8 cellular contexts compared by ENCODE assay signal in the genomic region with DNA sequence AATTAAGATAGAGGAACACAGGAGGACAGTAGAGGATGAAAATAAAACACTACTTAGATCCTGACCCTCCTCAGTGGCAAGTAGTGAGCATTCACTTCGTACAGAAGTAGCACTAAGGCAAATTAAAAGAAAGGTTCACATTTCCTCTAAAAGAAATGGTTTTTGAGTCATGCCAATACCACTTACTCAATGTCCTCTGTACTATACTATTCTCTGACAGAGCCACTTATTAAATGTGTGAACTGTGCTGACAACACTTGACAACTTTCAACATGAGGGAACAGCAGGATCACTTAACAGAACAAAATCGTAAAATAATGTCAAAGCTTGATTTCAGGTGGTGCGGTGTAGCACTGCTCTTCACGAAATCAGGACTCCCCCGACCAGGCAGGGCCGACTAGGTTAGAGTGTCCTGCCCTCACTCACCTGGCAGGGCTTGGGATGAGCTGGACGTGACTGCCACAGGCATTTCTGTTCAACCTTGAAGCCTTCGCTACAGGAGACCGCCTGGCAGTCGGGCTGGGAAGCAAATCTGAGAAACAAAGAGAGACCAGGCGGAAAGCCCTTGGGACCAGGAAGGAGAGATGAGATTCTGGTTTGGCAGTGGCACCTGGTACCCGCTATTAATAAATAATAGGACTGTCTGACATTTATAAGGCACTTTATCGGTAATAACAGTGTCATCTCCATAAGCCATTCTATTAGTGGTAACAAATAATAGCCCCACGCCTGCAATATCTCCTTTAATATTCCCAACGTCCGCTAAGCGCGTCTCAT. TPM values are rescaled to one million over a fixed set of nuclear protein-coding genes. Genes with fewer than 3 reads are reported as not detected.
DNase-seq lines count a peak whose midpoint lies in the region; TF ChIP-seq lines count a peak whose summit lies in the region.

No MANE protein-coding gene starts in this region.

- no peaks in the 10 kb centered on the region for H3K9me3 ChIP-seq in PC-9 (ENCODE audit: insufficient read depth, low read depth)
- no peaks in the 10 kb centered on the region for H3K9me3 ChIP-seq in hepatocyte (ENCODE audit: low read depth)
- H3K9me3 ChIP-seq in Karpas-422 (ENCODE audit: low read length) = no peaks in the 10 kb centered on the region

- H2AFZ ChIP-seq in PC-9 (peak overlapping the region; percentile 84; the same call in 1 of the 2 replicates), hepatocyte (peak overlapping the region; percentile 93), Karpas-422 (ENCODE audit: low read length) (no peak overlapping the region)

- DNase-seq in NCI-H2081 (lab: John Stamatoyannopoulos, UW) (peak; percentile 8 to 37), NCI-H2081 treated with DMSO at 0.1 percent for 48 hours (lab: John Stamatoyannopoulos, UW) (no peak), PC-9 (no peak), hepatocyte (ENCODE audit: low spot score) (no peak), HPDE6-E6E7 (ENCODE audit: extremely low spot score) (no peak), Karpas-422 (no peak), occipital lobe (lab: John Stamatoyannopoulos, UW) (no peak)

- peak overlapping the region; percentile 93; the same call in 1 of the 2 replicates for H3K4me3 ChIP-seq in PC-9
- peak overlapping the region; percentile 91 for H3K4me3 ChIP-seq in hepatocyte
- peak overlapping the region in 6 of 7 experiments; percentile 41 to 64 (median 50) for H3K4me3 ChIP-seq in skin epidermis
- no peak overlapping the region for H3K4me3 ChIP-seq in Karpas-422 (ENCODE audit: low read length)

- H3K79me2 ChIP-seq in PC-9 (ENCODE audit: low read depth) (peaks cover 28% of the 10 kb centered on the region), hepatocyte (peaks cover 5% of the 10 kb centered on the region), Karpas-422 (ENCODE audit: low read length) (no peaks in the 10 kb centered on the region)

- no TSS peak for BruUV-seq in PC-9 (replicated peaks; lab: Mats Ljungman, UMichigan)

- intact Hi-C loops in PC-9 (cut with micrococcal nuclease; ENCODE audit: unreplicated experiment) = no loop called here

- H3K27ac ChIP-seq in PC-9 (no peak overlapping the region), hepatocyte (no peak overlapping the region), skin epidermis (no peak overlapping the region), Karpas-422 (ENCODE audit: low read length) (no peak overlapping the region)

- WGBS in hepatocyte (ENCODE audit: low lambda C conversion rate, missing lambda C conversion rate) = 50% methylated on average over 18 of the region's 18 CpGs

- H3K9me2 ChIP-seq in PC-9 (ENCODE audit: insufficient read depth) = no peaks in the 10 kb centered on the region
- H3K9me2 ChIP-seq in hepatocyte (replicated peaks; ENCODE audit: insufficient read depth) = no peaks in the 10 kb centered on the region
- no peaks in the 10 kb centered on the region for H3K9me2 ChIP-seq in Karpas-422 (replicated peaks; ENCODE audit: insufficient read depth, low read length)

- peaks cover 9% of the 10 kb centered on the region for H3K4me1 ChIP-seq in PC-9 (replicated peaks; ENCODE audit: insufficient read depth)
- peaks cover 7% of the 10 kb centered on the region for H3K4me1 ChIP-seq in hepatocyte (ENCODE audit: insufficient read depth)
- H3K4me1 ChIP-seq in Karpas-422 (ENCODE audit: low read length) = no peaks in the 10 kb centered on the region

- H3F3A ChIP-seq in PC-9 (ENCODE audit: insufficient read depth, low read depth) = peaks cover 4% of the 10 kb centered on the region; the same call in 1 of the 2 replicates

- POLR2A ChIA-PET in PC-9 (lab: Charles Lee; ENCODE audit: unreplicated experiment) = no interaction called here

- H4K20me1 ChIP-seq in PC-9 (ENCODE audit: insufficient read depth) = no peaks in the 10 kb centered on the region
- no peaks in the 10 kb centered on the region for H4K20me1 ChIP-seq in hepatocyte (ENCODE audit: insufficient read depth, poor library complexity, severe bottlenecking)
- no peaks in the 10 kb centered on the region for H4K20me1 ChIP-seq in Karpas-422 (ENCODE audit: insufficient read depth, low read depth, low read length)

- H3K9ac ChIP-seq in Karpas-422 (ENCODE audit: low read length) = no peak overlapping the region

- TF ChIP-seq CTCF in PC-9 (conservative IDR thresholded peaks at IDR 0.05) (no peak), hepatocyte (IDR thresholded peaks at IDR 0.05; ENCODE audit: poor library complexity) (no peak)

- H3K4me2 ChIP-seq in PC-9 = peak overlapping the region; percentile 98
- peak overlapping the region; percentile 99 for H3K4me2 ChIP-seq in hepatocyte
- H3K4me2 ChIP-seq in Karpas-422 (ENCODE audit: low read depth, low read length, poor library complexity, severe bottlenecking) = no peak overlapping the region

- H3K36me3 ChIP-seq in PC-9 (ENCODE audit: low read depth) (no peaks in the 10 kb centered on the region), hepatocyte (replicated peaks; ENCODE audit: insufficient read depth, low read depth) (no peaks in the 10 kb centered on the region), Karpas-422 (ENCODE audit: insufficient read depth, low read length) (no peaks in the 10 kb centered on the region)

- CTCF ChIA-PET in PC-9 (lab: Charles Lee) = interaction anchor here (1.3 kb wide), 1 partner anchor 135 kb away, joined by 3 read pairs; no protein-coding TSS in a partner anchor

- H3K27me3 ChIP-seq in PC-9 (ENCODE audit: insufficient read depth, low read depth) (no peaks in the 10 kb centered on the region), hepatocyte (peaks cover 25% of the 10 kb centered on the region), Karpas-422 (ENCODE audit: low read length) (no peaks in the 10 kb centered on the region)

RNA-seq across cellular contexts. Expression of a gene that starts 0.6 kb away (rescaled TPM):
- 5.8 and 7.5 TPM in 2 replicates for total RNA-seq in PC-9 (2021)
- 37.0 and 41.3 TPM in 2 replicates for total RNA-seq in hepatocyte
- 10.1 and 24.8 TPM in 2 replicates for polyA plus RNA-seq in hepatocyte
- total RNA-seq in Karpas-422 (2014; rRNA removed; shearing (Covaris generic); ENCODE audit: low replicate concordance) = not detected in 2 replicates
- total RNA-seq in occipital lobe = 1.4 TPM

Comparison
In these comparisons a context has a peak if more than half of its experiments do, and no peak if none do; other contexts are left out.
1. DNase-seq: peak in NCI-H2081 (2 of 2); none in NCI-H2081 treated with DMSO at 0.1 percent for 48 hours (single experiment), PC-9 (0 of 2), hepatocyte (single experiment), HPDE6-E6E7 (single experiment), Karpas-422 (single experiment) and occipital lobe (single experiment).